Comparison of ENCODE assay signal across 1 cellular context in genomic region chr15:100570735-100571363, GRCh38.
TF ChIP-seq lines count a peak whose summit lies in the region.

No MANE protein-coding gene starts in this region.

TF ChIP-seq in GM12878, 131 proteins besides CTCF, POLR2A, EP300 and RAD21 (continued from another document):
- TF ChIP-seq, protein P1, sequence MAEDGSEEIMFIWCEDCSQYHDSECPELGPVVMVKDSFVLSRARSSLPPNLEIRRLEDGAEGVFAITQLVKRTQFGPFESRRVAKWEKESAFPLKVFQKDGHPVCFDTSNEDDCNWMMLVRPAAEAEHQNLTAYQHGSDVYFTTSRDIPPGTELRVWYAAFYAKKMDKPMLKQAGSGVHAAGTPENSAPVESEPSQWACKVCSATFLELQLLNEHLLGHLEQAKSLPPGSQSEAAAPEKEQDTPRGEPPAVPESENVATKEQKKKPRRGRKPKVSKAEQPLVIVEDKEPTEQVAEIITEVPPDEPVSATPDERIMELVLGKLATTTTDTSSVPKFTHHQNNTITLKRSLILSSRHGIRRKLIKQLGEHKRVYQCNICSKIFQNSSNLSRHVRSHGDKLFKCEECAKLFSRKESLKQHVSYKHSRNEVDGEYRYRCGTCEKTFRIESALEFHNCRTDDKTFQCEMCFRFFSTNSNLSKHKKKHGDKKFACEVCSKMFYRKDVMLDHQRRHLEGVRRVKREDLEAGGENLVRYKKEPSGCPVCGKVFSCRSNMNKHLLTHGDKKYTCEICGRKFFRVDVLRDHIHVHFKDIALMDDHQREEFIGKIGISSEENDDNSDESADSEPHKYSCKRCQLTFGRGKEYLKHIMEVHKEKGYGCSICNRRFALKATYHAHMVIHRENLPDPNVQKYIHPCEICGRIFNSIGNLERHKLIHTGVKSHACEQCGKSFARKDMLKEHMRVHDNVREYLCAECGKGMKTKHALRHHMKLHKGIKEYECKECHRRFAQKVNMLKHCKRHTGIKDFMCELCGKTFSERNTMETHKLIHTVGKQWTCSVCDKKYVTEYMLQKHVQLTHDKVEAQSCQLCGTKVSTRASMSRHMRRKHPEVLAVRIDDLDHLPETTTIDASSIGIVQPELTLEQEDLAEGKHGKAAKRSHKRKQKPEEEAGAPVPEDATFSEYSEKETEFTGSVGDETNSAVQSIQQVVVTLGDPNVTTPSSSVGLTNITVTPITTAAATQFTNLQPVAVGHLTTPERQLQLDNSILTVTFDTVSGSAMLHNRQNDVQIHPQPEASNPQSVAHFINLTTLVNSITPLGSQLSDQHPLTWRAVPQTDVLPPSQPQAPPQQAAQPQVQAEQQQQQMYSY (CRISPR knock-in tag; IDR thresholded peaks at IDR 0.05): no peak
- no peak for TF ChIP-seq RBBP5 (conservative IDR thresholded peaks at IDR 0.05)
- no peak for TF ChIP-seq IKZF2 (IDR thresholded peaks at IDR 0.05)
- no peak for TF ChIP-seq STAT3 (IDR thresholded peaks at IDR 0.05; ENCODE audit: low read depth, low read length)
- no peak for TF ChIP-seq RB1 (IDR thresholded peaks at IDR 0.05; ENCODE audit: borderline replicate concordance)
- no peak for TF ChIP-seq RFX5 (IDR thresholded peaks at IDR 0.05; ENCODE audit: low read depth, low read length)
